Comparison of ENCODE assay signal across 15 cellular contexts in genomic region chr16:3873482-3874173, GRCh38. TPM values are rescaled to one million over a fixed set of nuclear protein-coding genes. Genes with fewer than 3 reads are reported as not detected.
DNase-seq lines count a peak whose midpoint lies in the region; ATAC-seq and TF ChIP-seq lines count a peak whose summit lies in the region.
"Had no signal": no experiment of that assay in that cellular context is flagged by ENCODE, and none has a peak within 500 bp of the region (broad histone marks: within the 10 kb centered on the region; RNA-seq: fewer than 3 reads in every experiment).

No MANE protein-coding gene starts in this region.

- TF ChIP-seq CTCF in gastrocnemius medialis (IDR thresholded peaks at IDR 0.05 in 4 of 5, conservative IDR thresholded peaks at IDR 0.05 in 1 of 5) = no peak

- H3K36me3 ChIP-seq in adipocyte (ENCODE audit: control insufficient read depth, insufficient read depth, low read length, severe bottlenecking) (no peaks in the 10 kb centered on the region), gastrocnemius medialis (no peaks in the 10 kb centered on the region)
- H3K36me3 ChIP-seq: colonic mucosa had no signal

- no peak for TF ChIP-seq POLR2A in gastrocnemius medialis (IDR thresholded peaks at IDR 0.05)

- ATAC-seq in left ventricle myocardium superior = peak; percentile 29
- ATAC-seq in gastrocnemius medialis = no peak
- no peak for ATAC-seq in GM18870 (IDR thresholded peaks at IDR 0.05; ENCODE audit: unreplicated experiment)
- ATAC-seq: activated CD8-positive, alpha-beta T cell treated with anti-CD3 and anti-CD28 coated beads for 36 hours had no signal

- DNase-seq in G401 (ENCODE audit: low spot score) (peak; percentile 35), adipocyte (ENCODE audit: low read depth) (peak; percentile 16), left ventricle myocardium superior (no peak), gastrocnemius medialis (no peak), hepatic stellate cell (ENCODE audit: low spot score) (no peak)
- no peak for DNase-seq in activated CD4-positive, alpha-beta T cell treated with anti-CD3 and anti-CD28 coated beads for 48 hours
- DNase-seq in stimulated activated CD4-positive, alpha-beta T cell treated with anti-CD3 and anti-CD28 coated beads, Interleukin-15, amount 100 ng/mL, for 24 hours = no peak
- DNase-seq: activated CD8-positive, alpha-beta T cell treated with anti-CD3 and anti-CD28 coated beads for 36 hours; activated naive CD4-positive, alpha-beta T cell treated with anti-CD3 and anti-CD28 coated beads, Interleukin-2, amount 10 ng/mL, durations not matched to agents 7 days and 5 days; DMS 273 treated with DMSO at 0.1 percent for 48 hours; NCI-H1436 treated with DMSO at 0.1 percent for 48 hours; T-helper 9 cell had no signal

- H3K4me3 ChIP-seq in adipocyte (ENCODE audit: low read length) (no peak overlapping the region), gastrocnemius medialis (no peak overlapping the region)
- H3K4me3 ChIP-seq: colonic mucosa, skin epidermis had no signal

- intact Hi-C loops in left ventricle myocardium superior (cut with micrococcal nuclease) = loop anchor here (10.0 kb wide), 2 partner anchors 99 to 179 kb away; no protein-coding TSS in a partner anchor
- intact Hi-C loops in gastrocnemius medialis (cut with DNase I; ENCODE audit: low total_unique reads) = no loop called here

- H3K27me3 ChIP-seq in adipocyte (replicated peaks; ENCODE audit: control insufficient read depth, insufficient read depth, low read length) (no peaks in the 10 kb centered on the region), gastrocnemius medialis (no peaks in the 10 kb centered on the region)
- H3K27me3 ChIP-seq: colonic mucosa had no signal

- peaks cover 78% of the 10 kb centered on the region for H3K4me1 ChIP-seq in adipocyte (ENCODE audit: control insufficient read depth, insufficient read depth, low read length)
- peaks cover 95 to 97% of the 10 kb centered on the region in 2 donors for H3K4me1 ChIP-seq in gastrocnemius medialis

- H3K9me3 ChIP-seq in adipocyte (ENCODE audit: control insufficient read depth, low read length) (no peaks in the 10 kb centered on the region), gastrocnemius medialis (no peaks in the 10 kb centered on the region)
- H3K9me3 ChIP-seq: colonic mucosa had no signal

- H3K9ac ChIP-seq in adipocyte (ENCODE audit: low read length) = no peak overlapping the region

- in situ Hi-C loops in G401 (cut with HindIII; ENCODE audit: low sequenced_read_pairs) (no loop called here), gastrocnemius medialis (cut with MboI; ENCODE audit: low sequenced_read_pairs in 4 of 4) (loop anchor here in 1 of 4 donors (10.0 kb wide), 1 partner anchor 179 kb away; no protein-coding TSS in a partner anchor)

- peak overlapping the region; percentile 1 to 41 (median 26) for H3K27ac ChIP-seq in gastrocnemius medialis
- H3K27ac ChIP-seq: colonic mucosa had no signal

RNA-seq across cellular contexts. Expression of gene CREBBP, which starts 6.9 kb away (rescaled TPM):
- 6.2 and 8.6 TPM in 2 replicates for total RNA-seq in G401 (2014; rRNA removed; shearing (Covaris generic))
- total RNA-seq in left ventricle myocardium superior (40.6 TPM), gastrocnemius medialis (10 to 100 TPM; 39.8 to 61.3 (median 53.5) TPM)

Comparison
In these comparisons a context has a peak if more than half of its experiments do, and no peak if none do; other contexts are left out.
1. DNase-seq: peak in G401 (single experiment) and adipocyte (single experiment); none in left ventricle myocardium superior (single experiment), gastrocnemius medialis (0 of 2), activated CD4-positive, alpha-beta T cell treated with anti-CD3 and anti-CD28 coated beads for 48 hours (single experiment), stimulated activated CD4-positive, alpha-beta T cell treated with anti-CD3 and anti-CD28 coated beads, Interleukin-15, amount 100 ng/mL, for 24 hours (single experiment) and hepatic stellate cell (single experiment).